Comparison of ENCODE assay signal across 9 cellular contexts in the genomic region with DNA sequence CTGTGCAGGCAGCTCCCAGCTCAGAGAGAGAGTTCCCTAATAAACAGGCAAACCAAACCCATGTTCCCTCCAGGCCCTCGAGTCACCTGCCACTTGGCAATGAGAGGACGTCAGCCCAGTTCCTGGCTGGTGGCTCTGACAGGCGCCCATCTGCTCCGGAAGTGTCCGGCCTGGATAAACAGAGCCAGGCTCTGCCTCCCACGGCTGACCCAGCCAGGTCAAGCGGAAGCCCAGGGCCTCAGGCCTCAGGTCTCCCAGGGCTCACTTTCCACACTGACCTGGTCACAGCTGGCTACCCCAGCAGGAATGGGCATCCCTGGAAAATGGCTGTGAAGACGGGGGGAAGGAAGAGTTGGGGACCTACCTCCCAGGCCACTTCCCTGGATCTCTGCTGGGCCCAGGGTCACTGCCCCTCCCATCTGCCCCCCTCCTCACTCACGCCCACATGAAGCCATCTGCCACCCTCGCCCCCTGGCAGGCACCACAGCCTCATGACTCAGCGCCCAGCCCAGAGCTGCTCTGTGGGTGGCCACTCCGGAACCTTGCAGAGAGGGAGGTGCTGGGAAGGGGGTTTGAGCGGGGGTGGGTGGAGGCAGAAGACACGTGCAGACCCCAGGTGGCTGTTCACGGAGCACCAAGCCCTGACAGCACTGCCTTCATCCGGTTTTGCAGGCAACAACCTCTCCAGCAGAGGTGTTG. TPM values are rescaled to one million over a fixed set of nuclear protein-coding genes. Genes with fewer than 3 reads are reported as not detected.
DNase-seq lines count a peak whose midpoint lies in the region; ATAC-seq, FAIRE-seq and TF ChIP-seq lines count a peak whose summit lies in the region.
"Had no signal": no experiment of that assay in that cellular context is flagged by ENCODE, and none has a peak within 500 bp of the region (broad histone marks: within the 10 kb centered on the region; RNA-seq: fewer than 3 reads in every experiment).

No MANE protein-coding gene starts in this region.

- no peaks in the 10 kb centered on the region for H3K9me3 ChIP-seq in K562 (replicated peaks; ENCODE audit: control insufficient read depth, insufficient read depth, low read depth, low read length)

- H3K9ac ChIP-seq in K562 (ENCODE audit: insufficient read depth in 1 of 2, low read depth in 2 of 2, low read length in 2 of 2): 0 out of 4 replicates have a peak overlapping the region, but pooled peaks of 1 of the 2 experiments have one; percentile 17

- TF ChIP-seq CTCF in RWPE1 (conservative IDR thresholded peaks at IDR 0.05; ENCODE audit: low read depth) (no peak), K562 (IDR thresholded peaks at IDR 0.05 in 2 of 3, conservative IDR thresholded peaks at IDR 0.05 in 1 of 3; ENCODE audit: insufficient read depth in 2 of 3, low read depth in 1 of 3, low read length in 3 of 3) (no peak), D721Med (IDR thresholded peaks at IDR 0.05; ENCODE audit: insufficient read depth, missing control alignments) (no peak)

- TF ChIP-seq RAD21 in K562 (CRISPR knock-in tag; conservative IDR thresholded peaks at IDR 0.05 in 1 of 2, IDR thresholded peaks at IDR 0.05 in 1 of 2): no peak

- 0 out of 2 replicates have a peak overlapping the region, but pooled peaks have one; percentile 62 for H2AFZ ChIP-seq in K562 (ENCODE audit: low read depth, low read length)

- peak overlapping the region; percentile 58 to 98 (median 86) for H3K27ac Mint-ChIP-seq in naive B cell

- H3K79me2 ChIP-seq in K562 (ENCODE audit: control insufficient read depth, insufficient read depth, low read length): no peaks in the 10 kb centered on the region

- in situ Hi-C loops in K562 (cut with MboI): no loop called here

- ATAC-seq in K562: peak; percentile 41
- peak; percentile 51 for ATAC-seq in naive B cell (ENCODE audit: low read depth in 2 of 2)
- no peak for ATAC-seq in GM21786 (IDR thresholded peaks at IDR 0.05; ENCODE audit: unreplicated experiment)
- no peak for ATAC-seq in GM19351 (IDR thresholded peaks at IDR 0.05; ENCODE audit: unreplicated experiment)

- CTCF ChIA-PET in RWPE1 (lab: Yijun Ruan, JAX) (interaction anchor here (0.7 kb wide), 1 partner anchor 35 kb away, joined by 4 read pairs; no protein-coding TSS in a partner anchor), K562 (lab: Yijun Ruan, JAX; ENCODE audit: low intra/inter-chr PET ratio) (no interaction called here)

- no peaks in the 10 kb centered on the region for H3K9me1 ChIP-seq in K562 (ENCODE audit: control insufficient read depth, insufficient read depth, low read length)

- H3K9me3 Mint-ChIP-seq in naive B cell: no peaks in the 10 kb centered on the region

- H3K36me3 Mint-ChIP-seq in naive B cell: no peaks in the 10 kb centered on the region

- no TSS peak for BruUV-seq in K562 (replicated peaks; lab: Mats Ljungman, UMichigan)

- peak overlapping the region; percentile 3 to 85 (median 74) for H3K4me3 Mint-ChIP-seq in naive B cell

- intact Hi-C loops in K562 (cut with micrococcal nuclease): no loop called here

- DNase-seq in GM03348 (ENCODE audit: low spot score) (peak; percentile 38), RWPE1 (ENCODE audit: low spot score) (no peak), K562 (ENCODE audit: extremely low read depth in 1 of 4, low spot score in 3 of 4) (peak in 1 of 4 experiments; percentile 8), naive B cell (peak; percentile 64), D721Med (ENCODE audit: insufficient read length, low spot score) (no peak), NCI-H1048 (lab: John Stamatoyannopoulos, UW) (no peak)

- peaks cover 0 to 16% of the 10 kb centered on the region in 2 experiments; a peak in 2 of 5 replicates for H3K27me3 ChIP-seq in K562 (ENCODE audit: control insufficient read depth in 2 of 2, insufficient read depth in 2 of 2, low read length in 2 of 2)

- WGBS in K562 (ENCODE audit: insufficient coverage, low coverage, missing lambda C conversion rate): 18% methylated on average over 8 of the region's 16 CpGs

- H4K20me1 ChIP-seq in K562 (replicated peaks; ENCODE audit: control insufficient read depth, insufficient read depth, low read length): no peaks in the 10 kb centered on the region

- no peak for TF ChIP-seq EP300 in K562 (IDR thresholded peaks at IDR 0.05; ENCODE audit: low read length)

- no peaks in the 10 kb centered on the region for H3K36me3 ChIP-seq in K562 (ENCODE audit: control insufficient read depth, insufficient read depth, low read length)

- peaks cover 74 to 81% (median 80%) of the 10 kb centered on the region in 3 donors for H3K4me1 Mint-ChIP-seq in naive B cell

- peaks cover 0 to 4% (median 0%) of the 10 kb centered on the region in 3 donors for H3K27me3 Mint-ChIP-seq in naive B cell

- H3K4me2 ChIP-seq in K562 (ENCODE audit: insufficient read depth, low read length): no peak overlapping the region

- no peak overlapping the region for H3K4me3 ChIP-seq in K562

- H3K4me1 ChIP-seq in K562 (replicated peaks in 1 of 2; ENCODE audit: control insufficient read depth in 2 of 2, insufficient read depth in 2 of 2, low read length in 2 of 2): peaks cover 0 to 7% of the 10 kb centered on the region in 2 experiments; a peak in 2 of 5 replicates

- peak overlapping the region; percentile 41 for H3K27ac ChIP-seq in RWPE1
- no peak overlapping the region for H3K27ac ChIP-seq in K562 (ENCODE audit: extremely low read depth, low read depth, low read length)

- POLR2A ChIA-PET in RWPE1 (lab: Yijun Ruan, JAX; ENCODE audit: low non-redundant PET) (interaction anchor here (0.6 kb wide), 1 partner anchor 48 kb away, joined by 3 read pairs; no protein-coding TSS in a partner anchor), K562 (lab: Yijun Ruan, JAX) (interaction anchor here (0.6 kb wide), 1 partner anchor 61 kb away, joined by 3 read pairs; no protein-coding TSS in a partner anchor)

- TF ChIP-seq POLR2A in K562 (conservative IDR thresholded peaks at IDR 0.05): no peak

- FAIRE-seq in K562 (lab: Jason Lieb, UNC): no peak
- no peak for FAIRE-seq in D721Med (lab: Jason Lieb, UNC)
- FAIRE-seq: colon had no signal

TF ChIP-seq in K562, 482 proteins besides CTCF, POLR2A, EP300 and RAD21:
- peak; percentile 47 for TF ChIP-seq GABPA (tag; conservative IDR thresholded peaks at IDR 0.05; ENCODE audit: low read depth)
- no peak for TF ChIP-seq ZNF324 (CRISPR knock-in tag; IDR thresholded peaks at IDR 0.05)
- TF ChIP-seq NR2C2 (CRISPR knock-in tag; IDR thresholded peaks at IDR 0.05): no peak
- TF ChIP-seq NR2C2 (tag; IDR thresholded peaks at IDR 0.05): peak; percentile 22; the same call in 1 of the 2 replicates
- no peak for TF ChIP-seq KDM5B (IDR thresholded peaks at IDR 0.05; ENCODE audit: insufficient replicate concordance, low read depth, low read length)
- peak; percentile 45 for TF ChIP-seq EGR1 (conservative IDR thresholded peaks at IDR 0.05)
- TF ChIP-seq FOXK1 (CRISPR knock-in tag; IDR thresholded peaks at IDR 0.05; ENCODE audit: borderline replicate concordance): no peak
TF ChIP-seq in K562: peak in this region for 3.

RNA-seq across cellular contexts. Expression of a gene that starts 37.4 kb away (rescaled TPM):
- total RNA-seq in K562 (2011; cell fraction: chromatin; rRNA removed; ENCODE audit: low replicate concordance): 4.3 and 7.9 TPM in 2 replicates
- total RNA-seq in K562 (2011; cell fraction: nucleolus; rRNA removed): 4.7 and 6.2 TPM in 2 replicates
- 3.0 and 4.0 TPM in 2 replicates for total RNA-seq in K562 (2011; cell fraction: nucleoplasm; rRNA removed)
- total RNA-seq in K562 (2014; rRNA removed) (1.4 and 2.8 TPM in 2 replicates), K562 (2014; rRNA removed; fragmentation: Illumina TruSeq; extraction: Trizol) (2.2 and 2.3 TPM in 2 replicates), K562 (2015; rRNA removed; fragmentation: Illumina TruSeq; extraction: Trizol) (2.0 and 2.4 TPM in 2 replicates), K562 (2021) (3.4 and 3.5 TPM in 2 replicates)
- polyA plus RNA-seq in K562 (2011; rRNA removed) (2.5 and 3.4 TPM in 2 replicates), K562 (2014; fragmentation: Illumina TruSeq; extraction: Trizol) (2.4 TPM in 2 replicates), K562 (2014; fragmentation: Nextera tagmentation; extraction: Ambion mirVana) (under 1 TPM; 0.49 to 0.71 TPM), K562 (2014; rRNA removed) (1.5 and 1.9 TPM in 2 replicates), naive B cell (ENCODE audit: low read depth in 6 of 6) (10 to 100 TPM in 5 of 6 donors, 1 to 10 TPM in 1; 6.0 to 29.7 (median 22.6) TPM)
- polyA plus RNA-seq in K562 (2011; cell fraction: cytosol; rRNA removed): 2.9 and 4.8 TPM in 2 replicates
- 3.3 and 6.1 TPM in 2 replicates for polyA plus RNA-seq in K562 (2011; cell fraction: nucleus; rRNA removed)
- polyA plus RNA-seq in K562 (2012): 4.0 and 6.8 TPM in 2 replicates
- polyA minus RNA-seq in K562 (2011; rRNA and poly(A)+ RNA removed): 5.1 and 10.5 TPM in 2 replicates
- 5.7 and 12.0 TPM in 2 replicates for polyA minus RNA-seq in K562 (2011; cell fraction: cytosol; rRNA and poly(A)+ RNA removed)
- 3.2 and 4.7 TPM in 2 replicates for polyA minus RNA-seq in K562 (2011; cell fraction: nucleus; rRNA and poly(A)+ RNA removed)

Comparison
In these comparisons a context has a peak if more than half of its experiments do, and no peak if none do; other contexts are left out.
1. DNase-seq: peak in GM03348 (single experiment) and naive B cell (single experiment); none in RWPE1 (single experiment), D721Med (single experiment) and NCI-H1048 (single experiment).
2. ATAC-seq: peak in K562 (single experiment) and naive B cell (2 of 2); none in GM21786 (single experiment) and GM19351 (single experiment).